ENCODE assay signal across 27 cellular contexts in genomic region chr3:131738095-131738494, GRCh38.
DNase-seq lines count a peak whose midpoint lies in the region; ATAC-seq, FAIRE-seq and TF ChIP-seq lines count a peak whose summit lies in the region.
"Had no signal": no experiment of that assay in that cellular context is flagged by ENCODE, and none has a peak within 500 bp of the region (broad histone marks: within the 10 kb centered on the region; RNA-seq: fewer than 3 reads in every experiment).

No MANE protein-coding gene starts in this region.

- H3K9ac ChIP-seq in smooth muscle cell (ENCODE audit: low read depth): no peak overlapping the region
- H3K9ac ChIP-seq: BLaER1 treated with 17β-estradiol and CSF1 and Interleukin-3, amounts not matched to agents 10 nM and 100 nM; KMS-11 had no signal

- H3K4me1 ChIP-seq in small intestine (ENCODE audit: control insufficient read depth in 2 of 2, insufficient read depth in 1 of 2, low read depth in 1 of 2, low read length in 1 of 2) (no peaks in the 10 kb centered on the region), smooth muscle cell (ENCODE audit: low read depth) (no peaks in the 10 kb centered on the region), ovary (ENCODE audit: insufficient read depth) (no peaks in the 10 kb centered on the region)
- H3K4me1 ChIP-seq: Caco-2, HAP-1, SJSA1 had no signal

- no peak for ATAC-seq in sciatic nerve

- H3F3A ChIP-seq in smooth muscle cell (ENCODE audit: low read depth): peaks cover 5% of the 10 kb centered on the region

- H2AFZ ChIP-seq in smooth muscle cell (ENCODE audit: low read depth): no peak overlapping the region
- H2AFZ ChIP-seq: PC-9 had no signal

- no peaks in the 10 kb centered on the region for H3K36me3 ChIP-seq in small intestine (ENCODE audit: control insufficient read depth in 2 of 2, insufficient read depth in 2 of 2, low read length in 2 of 2)
- no peaks in the 10 kb centered on the region for H3K36me3 ChIP-seq in smooth muscle cell (ENCODE audit: low read depth)
- no peaks in the 10 kb centered on the region for H3K36me3 ChIP-seq in ovary
- H3K36me3 ChIP-seq: BLaER1 treated with 17β-estradiol and CSF1 and Interleukin-3, amounts not matched to agents 10 nM and 100 nM; HAP-1; SJSA1 had no signal

- 71 to 80% (median 77%) methylated on average over 2 of the region's 2 CpGs for WGBS in small intestine, 3 donors
- WGBS in smooth muscle cell (ENCODE audit: low lambda C conversion rate): 64% methylated on average over 2 of the region's 2 CpGs
- 78 to 84% (median 81%) methylated on average over 2 of the region's 2 CpGs for WGBS in ovary, 3 donors

- intact Hi-C loops in sciatic nerve (cut with DNase I) (no loop called here), ovary (cut with DNase I) (no loop called here)

- H3K27ac ChIP-seq in small intestine (ENCODE audit: low read depth in 1 of 2, low read length in 1 of 2) (no peak overlapping the region), smooth muscle cell (ENCODE audit: low read depth) (no peak overlapping the region), ovary (no peak overlapping the region)
- H3K27ac ChIP-seq: BLaER1 treated with 17β-estradiol and CSF1 and Interleukin-3, amounts not matched to agents 10 nM and 100 nM; HL-60; KMS-11; PC-9; SJSA1 had no signal

- no peak for TF ChIP-seq EP300 in ovary (IDR thresholded peaks at IDR 0.05)

- FAIRE-seq in small intestine (lab: Jason Lieb, UNC): no peak
- FAIRE-seq: GM12892 had no signal

- no peaks in the 10 kb centered on the region for H3K79me2 ChIP-seq in smooth muscle cell (ENCODE audit: low read depth)

- no peak overlapping the region for H3K4me3 ChIP-seq in small intestine (ENCODE audit: low read depth in 1 of 2, low read length in 2 of 2)
- no peak overlapping the region for H3K4me3 ChIP-seq in smooth muscle cell
- no peak overlapping the region for H3K4me3 ChIP-seq in ovary
- H3K4me3 ChIP-seq: BLaER1 treated with 17β-estradiol and CSF1 and Interleukin-3, amounts not matched to agents 10 nM and 100 nM; HAP-1; PC-9; SJSA1 had no signal

- peak; percentile 82 for DNase-seq in DMS79 (lab: John Stamatoyannopoulos, UW)
- DNase-seq in NCI-H1105 (lab: John Stamatoyannopoulos, UW): peak; percentile 47
- DNase-seq in NCI-H2196 (lab: John Stamatoyannopoulos, UW; ENCODE audit: unreplicated experiment): peak; percentile 51
- peak; percentile 87 for DNase-seq in SK-N-DZ (ENCODE audit: low spot score)
- no peak for DNase-seq in sciatic nerve (ENCODE audit: low spot score)
- no peak for DNase-seq in small intestine
- no peak for DNase-seq in smooth muscle cell (lab: John Stamatoyannopoulos, UW; ENCODE audit: unreplicated experiment)
- DNase-seq in ovary: no peak
- DNase-seq: Caco-2; CD4-positive, alpha-beta memory T cell; GOT3; NCI-H1048; NCI-H1436; NCI-H1930; NCI-H345; NCI-H510A treated with DMSO at 0.1 percent for 48 hours; NCI-H748 treated with DMSO at 0.1 percent for 48 hours; NK-92 treated with Interleukin-12 subunit alpha and Interleukin-12 subunit beta, amount 100 ng/mL, for 24 hours; PC-9; Right ventricle myocardium superior; RPMI8226 had no signal

- no peak for TF ChIP-seq CTCF in smooth muscle cell (IDR thresholded peaks at IDR 0.05; ENCODE audit: borderline replicate concordance, insufficient read depth, poor library complexity, severe bottlenecking)
- TF ChIP-seq CTCF in ovary (IDR thresholded peaks at IDR 0.05): no peak

- H4K20me1 ChIP-seq in smooth muscle cell (ENCODE audit: low read depth): no peaks in the 10 kb centered on the region
- H4K20me1 ChIP-seq: BLaER1 treated with 17β-estradiol and CSF1 and Interleukin-3, amounts not matched to agents 10 nM and 100 nM had no signal

- no peak for TF ChIP-seq POLR2A in ovary (IDR thresholded peaks at IDR 0.05)

- H3K4me2 ChIP-seq in smooth muscle cell: no peak overlapping the region
- H3K4me2 ChIP-seq: BLaER1 treated with 17β-estradiol and CSF1 and Interleukin-3, amounts not matched to agents 10 nM and 100 nM; KMS-11; PC-9 had no signal

- H3K27me3 ChIP-seq in small intestine (ENCODE audit: control insufficient read depth in 2 of 2, insufficient read depth in 2 of 2, low read length in 2 of 2) (no peaks in the 10 kb centered on the region), smooth muscle cell (ENCODE audit: low read depth) (no peaks in the 10 kb centered on the region), ovary (no peaks in the 10 kb centered on the region)
- H3K27me3 ChIP-seq: BLaER1 treated with 17β-estradiol and CSF1 and Interleukin-3, amounts not matched to agents 10 nM and 100 nM; SJSA1 had no signal

- H3K9me3 ChIP-seq in small intestine (ENCODE audit: control insufficient read depth, low read depth) (no peaks in the 10 kb centered on the region), smooth muscle cell (replicated peaks; ENCODE audit: low read depth) (no peaks in the 10 kb centered on the region), ovary (no peaks in the 10 kb centered on the region)
- H3K9me3 ChIP-seq: BLaER1 treated with 17β-estradiol and CSF1 and Interleukin-3, amounts not matched to agents 10 nM and 100 nM; Caco-2; HAP-1; SJSA1 had no signal

Comparison
In these comparisons a context has a peak if more than half of its experiments do, and no peak if none do; other contexts are left out.
1. DNase-seq: peak in DMS79 (single experiment), NCI-H1105 (single experiment), NCI-H2196 (single experiment) and SK-N-DZ (single experiment); none in sciatic nerve (single experiment), small intestine (single experiment), smooth muscle cell (single experiment) and ovary (0 of 5).